In the genomic region with DNA sequence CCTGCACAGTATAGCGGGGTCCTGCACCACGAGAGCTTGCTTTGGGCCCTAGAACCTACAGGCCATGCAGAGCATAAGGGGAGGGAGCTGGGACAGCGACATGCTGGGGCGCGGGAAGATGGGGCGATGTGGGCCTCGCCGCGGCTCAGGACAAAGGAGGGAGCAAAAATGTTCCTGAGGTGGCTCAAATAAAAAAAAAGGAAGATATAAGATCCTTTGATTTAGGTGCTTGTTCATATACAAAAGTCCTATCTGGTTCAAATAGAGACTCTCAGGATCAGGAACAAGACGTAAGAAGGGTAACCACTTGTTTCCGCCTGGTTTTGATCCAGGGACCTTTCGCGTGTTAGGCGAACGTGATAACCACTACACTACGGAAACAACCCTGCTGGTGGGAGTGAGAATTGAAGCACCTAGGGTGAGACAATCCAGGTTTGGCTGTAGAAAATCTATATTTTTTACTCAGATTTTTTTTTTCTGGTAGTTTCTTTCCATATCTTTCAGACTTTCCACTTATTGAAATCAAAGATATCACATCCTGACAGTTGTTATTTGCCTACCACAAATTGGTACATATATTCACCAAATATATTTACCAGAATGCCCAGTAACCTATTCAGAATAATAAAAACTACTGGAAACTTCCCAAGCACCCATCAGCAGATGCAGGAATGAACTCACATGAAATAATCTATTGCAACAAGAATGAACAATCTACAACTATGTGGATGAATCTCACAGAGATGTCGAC, we compare ENCODE assay signal across 9 cellular contexts.
DNase-seq lines count a peak whose midpoint lies in the region; ATAC-seq and TF ChIP-seq lines count a peak whose summit lies in the region.
"Had no signal": no experiment of that assay in that cellular context is flagged by ENCODE, and none has a peak within 500 bp of the region (broad histone marks: within the 10 kb centered on the region; RNA-seq: fewer than 3 reads in every experiment).

No MANE protein-coding gene starts in this region.

- no peak overlapping the region for H3K4me2 ChIP-seq in SK-N-SH

- peaks cover 28% of the 10 kb centered on the region; the same call in 1 of the 2 replicates for H3K27me3 ChIP-seq in SK-N-SH (ENCODE audit: insufficient read depth)

- H3F3A ChIP-seq in SK-N-SH (replicated peaks; ENCODE audit: insufficient read depth), result no peaks in the 10 kb centered on the region

- H3K9me2 ChIP-seq in SK-N-SH, result no peaks in the 10 kb centered on the region

- peak; percentile 47 for TF ChIP-seq CTCF in SK-N-SH (IDR thresholded peaks at IDR 0.05)

- no peak overlapping the region for H2AFZ ChIP-seq in SK-N-SH (ENCODE audit: low read depth)

- TF ChIP-seq EP300 in SK-N-SH (IDR thresholded peaks at IDR 0.05; ENCODE audit: borderline replicate concordance in 1 of 2, low read depth in 1 of 2, low read length in 1 of 2), result peak in 1 of 2 experiments; percentile 26; a peak in 1 of 4 replicates

- peak; percentile 67 for DNase-seq in HPDE6-E6E7 (ENCODE audit: extremely low spot score)
- DNase-seq in SK-N-SH, result peak; percentile 61
- DNase-seq in erythroblast (lab: John Stamatoyannopoulos, UW), result peak; percentile 59 to 70
- DNase-seq in stimulated activated CD4-positive, alpha-beta T cell treated with anti-CD3 and anti-CD28 coated beads, Interleukin-15, amount 100 ng/mL, for 48 hours (ENCODE audit: low read depth in 2 of 2), result peak; percentile 51
- no peak for DNase-seq in mucosa of gallbladder (ENCODE audit: low spot score)
- DNase-seq in amniotic stem cell (lab: John Stamatoyannopoulos, UW), result no peak
- DNase-seq: activated B cell treated with CpG ODN at 0.5 μM for 24 hours had no signal

- H3K27ac ChIP-seq in SK-N-SH (ENCODE audit: low read depth in 2 of 2, low read length in 1 of 2), result no peak overlapping the region

- H3K36me3 ChIP-seq in ES-I3 (ENCODE audit: insufficient read depth, low read length) (no peaks in the 10 kb centered on the region), SK-N-SH (replicated peaks in 1 of 2; ENCODE audit: control insufficient read depth in 1 of 2, insufficient read depth in 2 of 2, low read length in 1 of 2) (no peaks in the 10 kb centered on the region)

- WGBS in SK-N-SH (ENCODE audit: low lambda C conversion rate), result 5% methylated on average over 17 of the region's 17 CpGs

- no peaks in the 10 kb centered on the region for H4K20me1 ChIP-seq in SK-N-SH (ENCODE audit: insufficient read depth)

- POLR2A ChIA-PET in SK-N-SH (lab: Yijun Ruan, JAX), result no interaction called here

- peak overlapping the region; percentile 4 to 34; a peak in 2 of 4 replicates for H3K4me3 ChIP-seq in SK-N-SH (ENCODE audit: low read depth in 2 of 2, low read length in 1 of 2)

- no peak for TF ChIP-seq POLR2A in erythroblast (IDR thresholded peaks at IDR 0.05; ENCODE audit: low read length)

- H3K9me3 ChIP-seq in ES-I3 (ENCODE audit: control insufficient read depth, insufficient read depth, low read length) (no peaks in the 10 kb centered on the region), SK-N-SH (no peaks in the 10 kb centered on the region)

- H3K4me1 ChIP-seq in ES-I3 (ENCODE audit: insufficient read depth, low read length) (no peaks in the 10 kb centered on the region), SK-N-SH (ENCODE audit: control insufficient read depth in 1 of 2, insufficient read depth in 2 of 2, low read depth in 1 of 2, low read length in 1 of 2) (peaks cover 0 to 2% of the 10 kb centered on the region in 2 experiments; a peak in 1 of 4 replicates)

- H3K9ac ChIP-seq in ES-I3 (ENCODE audit: low read depth, low read length), result peak overlapping the region; percentile 72
- H3K9ac ChIP-seq in SK-N-SH, result no peak overlapping the region

- no peak for ATAC-seq in HG02973 (IDR thresholded peaks at IDR 0.05; ENCODE audit: unreplicated experiment)

- TF ChIP-seq RAD21 in SK-N-SH (IDR thresholded peaks at IDR 0.05; ENCODE audit: low read length), result no peak

- CTCF ChIA-PET in SK-N-SH (lab: Yijun Ruan, JAX), result interaction anchor here (1.2 kb wide), 1 partner anchor 10 kb away, joined by 4 read pairs; no protein-coding TSS in a partner anchor

- H3K79me2 ChIP-seq in SK-N-SH (ENCODE audit: insufficient read depth), result no peaks in the 10 kb centered on the region

TF ChIP-seq in SK-N-SH, 30 proteins besides CTCF, POLR2A, EP300 and RAD21:
- TF ChIP-seq GABPA (IDR thresholded peaks at IDR 0.05; ENCODE audit: low read depth), result 0 out of 2 replicates have a peak, but pooled peaks have one; percentile 19
- TF ChIP-seq FOSL2 (IDR thresholded peaks at IDR 0.05; ENCODE audit: borderline replicate concordance, low read depth), result peak; percentile 67
- TF ChIP-seq TEAD4 (IDR thresholded peaks at IDR 0.05; ENCODE audit: borderline replicate concordance, insufficient read depth), result peak; percentile 86; the same call in 1 of the 2 replicates
- TF ChIP-seq SMC3 (IDR thresholded peaks at IDR 0.05; ENCODE audit: low read depth, low read length), result no peak

Comparison
In these comparisons a context has a peak if more than half of its experiments do, and no peak if none do; other contexts are left out.
1. DNase-seq: peak in HPDE6-E6E7 (single experiment), SK-N-SH (single experiment), erythroblast (2 of 2) and stimulated activated CD4-positive, alpha-beta T cell treated with anti-CD3 and anti-CD28 coated beads, Interleukin-15, amount 100 ng/mL, for 48 hours (2 of 2); none in mucosa of gallbladder (single experiment) and amniotic stem cell (single experiment).